In genomic region chr12:92947589-92948215, GRCh38 we compare ENCODE assay signal across 24 cellular contexts. TPM values are rescaled to one million over a fixed set of nuclear protein-coding genes. Genes with fewer than 3 reads are reported as not detected.
DNase-seq lines count a peak whose midpoint lies in the region; ATAC-seq and TF ChIP-seq lines count a peak whose summit lies in the region.
"Had no signal": no experiment of that assay in that cellular context is flagged by ENCODE, and none has a peak within 500 bp of the region (broad histone marks: within the 10 kb centered on the region; RNA-seq: fewer than 3 reads in every experiment).

No MANE protein-coding gene starts in this region.

- intact Hi-C loops in activated B cell treated with CpG ODN at 0.5 μM for 24 hours (cut with micrococcal nuclease) (loop anchor here (10.0 kb wide), 2 partner anchors 243 to 353 kb away; partner anchors contain the start of gene PLEKHG7), PC-3 (cut with micrococcal nuclease) (no loop called here)

- ATAC-seq in activated B cell treated with CpG ODN at 0.5 μM for 24 hours (ENCODE audit: low read depth) (no peak), GM19395 (IDR thresholded peaks at IDR 0.05; ENCODE audit: unreplicated experiment) (no peak), PC-3 (no peak)

- H3K4me3 ChIP-seq in HEK293 (ENCODE audit: low read depth, low read length) (no peak overlapping the region), PC-3 (ENCODE audit: low read length) (no peak overlapping the region)
- H3K4me3 ChIP-seq: BLaER1, GM12878 had no signal

- POLR2A ChIA-PET in HEK293 (lab: Yijun Ruan, JAX) (interaction anchor here (1.0 to 1.6 kb wide), 2 partner anchors 18 kb away, joined by 3 to 10 read pairs; partner anchors contain the start of gene EEA1), activated B cell treated with CpG ODN at 0.5 μM for 24 hours (lab: Charles Lee) (interaction anchor here (0.7 to 1.2 kb wide), 3 partner anchors 18 to 44 kb away, joined by 3 to 5 read pairs (median 3); partner anchors contain the start of gene EEA1), PC-3 (lab: Charles Lee; ENCODE audit: unreplicated experiment) (no interaction called here)

- TF ChIP-seq CTCF in HEK293 (tag by site-specific recombination; IDR thresholded peaks at IDR 0.05), result no peak
- TF ChIP-seq CTCF in activated B cell treated with CpG ODN at 0.5 μM for 24 hours (IDR thresholded peaks at IDR 0.05), result no peak
- no peak for TF ChIP-seq CTCF in PC-3 (conservative IDR thresholded peaks at IDR 0.05; ENCODE audit: low read depth, low read length)

- no peaks in the 10 kb centered on the region for H3K36me3 ChIP-seq in HEK293 (ENCODE audit: control insufficient read depth in 2 of 2, insufficient read depth in 1 of 2, low read length in 2 of 2)
- no peaks in the 10 kb centered on the region for H3K36me3 ChIP-seq in PC-3 (ENCODE audit: low read depth, low read length)
- H3K36me3 ChIP-seq: BE2C, BLaER1 had no signal

- no TSS peak for BruUV-seq in PC-3 (replicated peaks; lab: Mats Ljungman, UMichigan)

- no peaks in the 10 kb centered on the region for H3K9me2 ChIP-seq in PC-3 (replicated peaks; ENCODE audit: low read length)

- no peaks in the 10 kb centered on the region for H3K79me2 ChIP-seq in PC-3 (ENCODE audit: low read length)

- H3K9me3 Mint-ChIP-seq in IgD-negative memory B cell (peaks cover 0 to 4% (median 2%) of the 10 kb centered on the region in 3 donors), activated B cell treated with CpG ODN at 0.5 μM for 24 hours (peaks cover 8% of the 10 kb centered on the region)
- H3K9me3 Mint-ChIP-seq: CD8-positive, alpha-beta memory T cell had no signal

- H3K27ac ChIP-seq in HEK293 (ENCODE audit: extremely low read depth, low read depth, low read length) (no peak overlapping the region), PC-3 (ENCODE audit: low read length) (no peak overlapping the region)
- H3K27ac ChIP-seq: BLaER1 had no signal

- H3K4me2 ChIP-seq in PC-3 (ENCODE audit: low read length), result no peak overlapping the region
- H3K4me2 ChIP-seq: BLaER1 had no signal

- H3K4me3 Mint-ChIP-seq in IgD-negative memory B cell (peak overlapping the region in 2 of 4 donors; percentile 22 to 74), activated B cell treated with CpG ODN at 0.5 μM for 24 hours (no peak overlapping the region)
- H3K4me3 Mint-ChIP-seq: CD14-positive monocyte; CD4-positive, alpha-beta memory T cell; CD4-positive, CD25-positive, alpha-beta regulatory T cell; CD8-positive, alpha-beta memory T cell had no signal

- peaks cover 19 to 25% (median 22%) of the 10 kb centered on the region in 3 donors for H3K4me1 Mint-ChIP-seq in IgD-negative memory B cell
- H3K4me1 Mint-ChIP-seq in activated B cell treated with CpG ODN at 0.5 μM for 24 hours, result peaks cover 20% of the 10 kb centered on the region
- H3K4me1 Mint-ChIP-seq: CD4-positive, alpha-beta memory T cell; CD4-positive, CD25-positive, alpha-beta regulatory T cell; CD8-positive, alpha-beta memory T cell had no signal

- DNase-seq in activated B cell treated with CpG ODN at 0.5 μM for 24 hours, result no peak
- DNase-seq in NCI-H2029 (lab: John Stamatoyannopoulos, UW), result no peak
- DNase-seq in PC-3, result no peak
- DNase-seq: 8988T; ACHN; BE2C; C1 segment of cervical spinal cord; CD4-positive, alpha-beta memory T cell; CD4-positive, CD25-positive, alpha-beta regulatory T cell; CD8-positive, alpha-beta memory T cell; COR-L47; DMS 273 treated with DMSO at 0.1 percent for 48 hours; DMS153; DMS53; DMS79; DND-41; EL; GDM1 had no signal

- H3K27ac Mint-ChIP-seq in IgD-negative memory B cell, result peak overlapping the region in 2 of 3 donors; percentile 53 to 56
- peak overlapping the region; percentile 7 for H3K27ac Mint-ChIP-seq in activated B cell treated with CpG ODN at 0.5 μM for 24 hours
- H3K27ac Mint-ChIP-seq: CD4-positive, alpha-beta memory T cell; CD4-positive, CD25-positive, alpha-beta regulatory T cell; CD8-positive, alpha-beta memory T cell had no signal

- no peak overlapping the region for H2AFZ ChIP-seq in PC-3 (ENCODE audit: low read length)

- H3K36me3 Mint-ChIP-seq in IgD-negative memory B cell (peaks cover 13% of the 10 kb centered on the region), activated B cell treated with CpG ODN at 0.5 μM for 24 hours (ENCODE audit: low read depth) (peaks cover 38% of the 10 kb centered on the region)
- H3K36me3 Mint-ChIP-seq: CD4-positive, alpha-beta memory T cell had no signal

- no peaks in the 10 kb centered on the region for H3K9me3 ChIP-seq in HEK293 (ENCODE audit: control insufficient read depth, insufficient read depth, low read depth, low read length)
- H3K9me3 ChIP-seq in PC-3 (ENCODE audit: low read length), result no peaks in the 10 kb centered on the region
- H3K9me3 ChIP-seq: BE2C had no signal

- no peak overlapping the region for H3K9ac ChIP-seq in PC-3 (ENCODE audit: low read length)
- H3K9ac ChIP-seq: BLaER1 had no signal

- no peaks in the 10 kb centered on the region for H3F3A ChIP-seq in PC-3 (ENCODE audit: low read length, unreplicated experiment)

- no peaks in the 10 kb centered on the region; the same call in 1 of the 2 replicates for H3K4me1 ChIP-seq in HEK293 (ENCODE audit: control insufficient read depth, insufficient read depth, low read length)
- 0 out of 2 replicates have a peak, but pooled peaks cover 4% of the 10 kb centered on the region for H3K4me1 ChIP-seq in PC-3 (ENCODE audit: insufficient read depth, low read length)
- H3K4me1 ChIP-seq: BE2C had no signal

- CTCF ChIA-PET in HEK293 (lab: Yijun Ruan, JAX) (interaction anchor here (0.7 kb wide), 1 partner anchor 472 kb away, joined by 3 read pairs; no protein-coding TSS in a partner anchor), activated B cell treated with CpG ODN at 0.5 μM for 24 hours (lab: Charles Lee) (no interaction called here), PC-3 (lab: Charles Lee) (no interaction called here)

- no peaks in the 10 kb centered on the region for H3K27me3 ChIP-seq in PC-3 (ENCODE audit: low read length)
- H3K27me3 ChIP-seq: BE2C, BLaER1 had no signal

- H3K27me3 Mint-ChIP-seq in IgD-negative memory B cell, result no peaks in the 10 kb centered on the region
- H3K27me3 Mint-ChIP-seq in activated B cell treated with CpG ODN at 0.5 μM for 24 hours, result no peaks in the 10 kb centered on the region

- H4K20me1 ChIP-seq in PC-3 (ENCODE audit: low read length), result no peaks in the 10 kb centered on the region
- H4K20me1 ChIP-seq: BLaER1 had no signal

TF ChIP-seq in HEK293, 187 proteins besides CTCF, POLR2A, EP300 and RAD21:
- no peak for TF ChIP-seq KLF1 (tag by site-specific recombination; IDR thresholded peaks at IDR 0.05)
- no peak for TF ChIP-seq ZNF214 (tag by site-specific recombination; IDR thresholded peaks at IDR 0.05; ENCODE audit: borderline replicate concordance)
- TF ChIP-seq ZNF211 (tag by site-specific recombination; IDR thresholded peaks at IDR 0.05; ENCODE audit: low read depth), result 0 out of 2 replicates have a peak, but pooled peaks have one; percentile 43
TF ChIP-seq in HEK293: peak in this region for 1.

RNA-seq across cellular contexts. Expression of gene EEA1, which starts 18.6 kb away (rescaled TPM):
- polyA plus RNA-seq in IgD-negative memory B cell, result 20.5 TPM
- total RNA-seq in activated B cell treated with CpG ODN at 0.5 μM for 24 hours (21.3 and 22.6 TPM in 2 replicates), PC-3 (2014; rRNA removed) (7.9 and 11.9 TPM in 2 replicates)
